9 cellular contexts compared by ENCODE assay signal in the genomic region with DNA sequence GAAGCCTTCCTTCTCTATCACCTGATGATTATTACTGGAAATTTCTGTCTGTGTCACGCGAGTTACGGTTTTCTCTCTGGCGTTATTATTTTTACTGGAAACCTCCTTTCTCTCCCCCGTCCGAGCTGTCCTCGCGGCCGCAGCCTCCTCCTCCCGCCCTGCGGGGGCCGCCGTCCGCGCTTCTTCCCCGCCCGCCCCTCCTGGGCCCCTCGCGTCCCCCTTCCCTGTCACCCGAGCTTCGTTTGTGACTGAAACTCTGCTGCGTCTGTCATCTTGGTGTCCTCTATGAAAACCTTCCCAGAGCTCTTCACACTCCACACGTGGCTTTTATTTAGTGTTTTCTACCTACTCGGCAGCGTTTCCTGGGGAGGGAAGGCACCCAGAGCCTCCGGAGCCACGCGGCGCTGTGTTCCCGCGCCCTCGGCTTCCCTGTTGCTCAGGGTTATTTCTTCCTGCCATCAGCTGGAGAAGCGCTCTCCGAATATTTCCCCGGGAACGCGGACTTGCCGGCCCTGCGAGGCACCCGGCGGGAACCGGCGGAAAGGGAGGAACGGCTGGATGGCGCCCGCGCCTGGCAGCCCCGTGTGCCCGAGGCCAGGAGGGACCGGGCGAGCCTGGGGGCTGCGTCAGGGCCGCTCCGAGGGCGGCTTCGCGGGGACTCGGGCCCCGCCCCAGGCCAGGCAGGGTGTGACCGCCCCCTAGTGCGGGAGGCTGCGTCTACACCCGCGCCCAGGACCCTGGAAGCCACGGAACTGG. TPM values are rescaled to one million over a fixed set of nuclear protein-coding genes. Genes with fewer than 3 reads are reported as not detected.
DNase-seq lines count a peak whose midpoint lies in the region; ATAC-seq, FAIRE-seq and TF ChIP-seq lines count a peak whose summit lies in the region.
"Had no signal": no experiment of that assay in that cellular context is flagged by ENCODE, and none has a peak within 500 bp of the region (broad histone marks: within the 10 kb centered on the region; RNA-seq: fewer than 3 reads in every experiment).

No MANE protein-coding gene starts in this region.

- H3K27ac Mint-ChIP-seq in astrocyte (ENCODE audit: unreplicated experiment) (no peak overlapping the region), Calu3 (ENCODE audit: unreplicated experiment) (no peak overlapping the region)

- H3K4me2 ChIP-seq in astrocyte (ENCODE audit: low read length): peak overlapping the region; percentile 77

- H3K36me3 Mint-ChIP-seq in astrocyte (ENCODE audit: low read depth, unreplicated experiment): peaks cover 3% of the 10 kb centered on the region
- H3K36me3 Mint-ChIP-seq in Calu3 (ENCODE audit: insufficient read depth, unreplicated experiment): no peaks in the 10 kb centered on the region

- H3K9ac ChIP-seq in astrocyte (ENCODE audit: low read length): peak overlapping the region; percentile 46

- no peaks in the 10 kb centered on the region for H3K36me3 ChIP-seq in astrocyte (ENCODE audit: insufficient read depth, low read length)

- peaks cover 17% of the 10 kb centered on the region for H4K20me1 ChIP-seq in astrocyte (ENCODE audit: insufficient read depth, low read length)

- H3K27me3 ChIP-seq in astrocyte (ENCODE audit: insufficient read depth, low read length): peaks cover 44% of the 10 kb centered on the region

- no peaks in the 10 kb centered on the region for H3K79me2 ChIP-seq in astrocyte (ENCODE audit: insufficient read depth, low read length)

- CTCF ChIA-PET in Calu3 (lab: Charles Lee): no interaction called here

- H3K27me3 Mint-ChIP-seq in astrocyte (ENCODE audit: low read depth, unreplicated experiment): peaks cover 68% of the 10 kb centered on the region
- H3K27me3 Mint-ChIP-seq in Calu3 (ENCODE audit: unreplicated experiment): no peaks in the 10 kb centered on the region

- H3K4me3 ChIP-seq in astrocyte (ENCODE audit: insufficient read depth, low read depth, low read length): peak overlapping the region; percentile 23

- ATAC-seq in HG02763 (IDR thresholded peaks at IDR 0.05; ENCODE audit: unreplicated experiment): no peak

- no peaks in the 10 kb centered on the region for H3K9me3 ChIP-seq in astrocyte (ENCODE audit: insufficient read depth, low read depth, low read length)

- DNase-seq in NCI-H1436 (lab: John Stamatoyannopoulos, UW) (peak; percentile 41), NCI-H1436 treated with DMSO at 0.1 percent for 48 hours (lab: John Stamatoyannopoulos, UW) (no peak), astrocyte (ENCODE audit: low read depth) (peak; percentile 11), iPS-NIHi11 (ENCODE audit: low spot score) (peak; percentile 92), Calu3 (no peak), HCEC 1CT (no peak)
- DNase-seq in stimulated activated CD4-positive, alpha-beta T cell treated with anti-CD3 and anti-CD28 coated beads, Interleukin-2, amount 100 ng/mL, for 24 hours: peak; percentile 27 to 46

- intact Hi-C loops in Calu3 (cut with micrococcal nuclease; ENCODE audit: unreplicated experiment): no loop called here

- H3K27ac ChIP-seq in astrocyte (ENCODE audit: low read depth, low read length): no peak overlapping the region

- H3K4me1 Mint-ChIP-seq in astrocyte (ENCODE audit: low read depth, unreplicated experiment): no peaks in the 10 kb centered on the region
- H3K4me1 Mint-ChIP-seq in Calu3 (ENCODE audit: low read depth, unreplicated experiment): no peaks in the 10 kb centered on the region

- peak overlapping the region; percentile 69 for H2AFZ ChIP-seq in astrocyte (ENCODE audit: low read depth, low read length)

- H3K4me3 Mint-ChIP-seq in astrocyte (ENCODE audit: unreplicated experiment) (no peak overlapping the region), Calu3 (ENCODE audit: low read depth, unreplicated experiment) (no peak overlapping the region)

- no TSS peak for BruUV-seq in Calu3 (replicated peaks; lab: Mats Ljungman, UMichigan)

- TF ChIP-seq CTCF in astrocyte (IDR thresholded peaks at IDR 0.05; ENCODE audit: insufficient read depth, low read depth, low read length) (no peak), Calu3 (IDR thresholded peaks at IDR 0.05; ENCODE audit: unreplicated experiment) (no peak)

- H3K4me1 ChIP-seq in astrocyte (ENCODE audit: insufficient read depth, low read length): no peaks in the 10 kb centered on the region

- no peak for FAIRE-seq in astrocyte (lab: Jason Lieb, UNC)
- FAIRE-seq: A204.1 had no signal

- H3K9me3 Mint-ChIP-seq in astrocyte (ENCODE audit: unreplicated experiment) (peaks cover 5% of the 10 kb centered on the region), Calu3 (ENCODE audit: low read depth, unreplicated experiment) (no peaks in the 10 kb centered on the region)

RNA-seq across cellular contexts. Expression of a gene that starts 33.9 kb away (rescaled TPM):
- total RNA-seq in astrocyte (7.3 and 8.5 TPM in 2 replicates), Calu3 (2022) (25.8 and 29.9 TPM in 2 replicates)

RNA-seq across cellular contexts. Expression of a gene that starts 34.0 kb away (rescaled TPM):
- total RNA-seq in astrocyte (36.7 and 43.7 TPM in 2 replicates), Calu3 (2022) (62.8 and 64.1 TPM in 2 replicates)

Comparison
In these comparisons a context has a peak if more than half of its experiments do, and no peak if none do; other contexts are left out.
1. DNase-seq: peak in NCI-H1436 (single experiment), astrocyte (single experiment), iPS-NIHi11 (single experiment) and stimulated activated CD4-positive, alpha-beta T cell treated with anti-CD3 and anti-CD28 coated beads, Interleukin-2, amount 100 ng/mL, for 24 hours (2 of 2); none in NCI-H1436 treated with DMSO at 0.1 percent for 48 hours (single experiment), Calu3 (single experiment) and HCEC 1CT (single experiment).